ENCODE assay signal across 8 cellular contexts in genomic region chr6:136822051-136822378, GRCh38. TPM values are rescaled to one million over a fixed set of nuclear protein-coding genes. Genes with fewer than 3 reads are reported as not detected.
A peak's percentile ranks its signal among the peaks of the same experiment; 100 is the strongest.
DNase-seq lines count a peak whose midpoint lies in the region; ATAC-seq and TF ChIP-seq lines count a peak whose summit lies in the region.

No MANE protein-coding gene starts in this region.

- peak overlapping the region; percentile 74 for H3K4me2 ChIP-seq in HCT116 (ENCODE audit: low read length)

- CTCF ChIA-PET in HCT116 (lab: Charles Lee) = interaction anchor here (1.0 kb wide), 1 partner anchor 210 kb away, joined by 3 read pairs; no protein-coding TSS in a partner anchor
- CTCF ChIA-PET in RWPE1 (lab: Yijun Ruan, JAX) = interaction anchor here (0.7 kb wide), 1 partner anchor 820 kb away, joined by 3 read pairs; no protein-coding TSS in a partner anchor

- TF ChIP-seq CTCF in GM10266 (IDR thresholded peaks at IDR 0.05; ENCODE audit: control insufficient read depth, insufficient read depth, low read depth, missing control alignments) = no peak
- no peak for TF ChIP-seq CTCF in HCT116 (IDR thresholded peaks at IDR 0.05 in 2 of 3, conservative IDR thresholded peaks at IDR 0.05 in 1 of 3; ENCODE audit: borderline replicate concordance in 1 of 3, insufficient read depth in 1 of 3, low read depth in 2 of 3, low read length in 2 of 3)
- no peak for TF ChIP-seq CTCF in RWPE1 (conservative IDR thresholded peaks at IDR 0.05; ENCODE audit: low read depth)
- TF ChIP-seq CTCF in dorsolateral prefrontal cortex (IDR thresholded peaks at IDR 0.05 in 54 of 56, conservative IDR thresholded peaks at IDR 0.05 in 2 of 56; ENCODE audit: low read depth in 1 of 56, partially characterized antibody in 56 of 56) = no peak
- no peak for TF ChIP-seq CTCF in thyroid gland (IDR thresholded peaks at IDR 0.05)

- 0 to 1% methylated on average over 11 of the region's 11 CpGs for WGBS in thyroid gland, 2 donors

- peak overlapping the region; percentile 45 for H3K27ac ChIP-seq in HCT116 (ENCODE audit: low read depth, low read length)
- H3K27ac ChIP-seq in RWPE1 = peak overlapping the region; percentile 79
- peak overlapping the region in 54 of 59 donors; percentile 73 to 96 (median 89) for H3K27ac ChIP-seq in dorsolateral prefrontal cortex
- H3K27ac ChIP-seq in thyroid gland = peak overlapping the region; percentile 39 to 91 (median 80)

- no peaks in the 10 kb centered on the region for H3K27me3 ChIP-seq in HCT116 (ENCODE audit: insufficient read depth, low read length)
- no peaks in the 10 kb centered on the region for H3K27me3 ChIP-seq in dorsolateral prefrontal cortex
- no peaks in the 10 kb centered on the region for H3K27me3 ChIP-seq in mucosa of stomach (ENCODE audit: control insufficient read depth, insufficient read depth, low read length)
- H3K27me3 ChIP-seq in thyroid gland = no peaks in the 10 kb centered on the region

- H3K4me1 ChIP-seq in HCT116 (ENCODE audit: control insufficient read depth in 1 of 2, insufficient read depth in 2 of 2, low read length in 2 of 2) (peaks cover 4 to 14% of the 10 kb centered on the region in 2 experiments; a peak in 3 of 4 replicates), mucosa of stomach (ENCODE audit: control insufficient read depth, insufficient read depth, low read length) (peaks cover 4% of the 10 kb centered on the region), thyroid gland (peaks cover 3 to 9% of the 10 kb centered on the region in 2 donors)

- peak overlapping the region; percentile 60 to 63 for H3K4me3 ChIP-seq in HCT116 (replicated peaks in 1 of 2; ENCODE audit: low read depth in 1 of 2, low read length in 2 of 2)
- H3K4me3 ChIP-seq in dorsolateral prefrontal cortex = peak overlapping the region; percentile 54 to 91 (median 77)
- peak overlapping the region; percentile 52 for H3K4me3 ChIP-seq in mucosa of stomach (ENCODE audit: low read length)
- H3K4me3 ChIP-seq in thyroid gland (replicated peaks in 1 of 3) = peak overlapping the region; percentile 32 to 68 (median 64)

- peak; percentile 6; the same call in 1 of the 2 replicates for ATAC-seq in HCT116

- H3K9me2 ChIP-seq in HCT116 (ENCODE audit: insufficient read depth) = no peaks in the 10 kb centered on the region

- peak; percentile 17 for DNase-seq in GM10266 (ENCODE audit: extremely low spot score)
- no peak for DNase-seq in HCT116 (ENCODE audit: low read depth, low spot score)
- DNase-seq in RWPE1 (ENCODE audit: low spot score) = peak; percentile 3
- DNase-seq in dorsolateral prefrontal cortex = peak in 5 of 10 donors; percentile 5 to 48 (median 39)
- DNase-seq in thyroid gland = peak; percentile 33 to 39
- DNase-seq in NCI-H2081 (lab: John Stamatoyannopoulos, UW) = no peak
- no peak for DNase-seq in hippocampal formation (lab: John Stamatoyannopoulos, UW)

- POLR2A ChIA-PET in HCT116 (lab: Charles Lee) (no interaction called here), RWPE1 (lab: Yijun Ruan, JAX; ENCODE audit: low non-redundant PET) (interaction anchor here (0.7 kb wide), 1 partner anchor 30 kb away, joined by 3 read pairs; the partner anchor contains the start of gene MAP3K5)

- peak overlapping the region; percentile 49 for H2AFZ ChIP-seq in HCT116 (ENCODE audit: low read depth, low read length, poor library complexity, severe bottlenecking)

- RAD21 ChIA-PET in HCT116 (lab: Charles Lee; ENCODE audit: low non-redundant PET in 1 of 2, low total read pairs in 2 of 2, uncharacterized antibody in 2 of 2, unreplicated experiment in 2 of 2) = no interaction called here

- intact Hi-C loops in HCT116 (cut with micrococcal nuclease) (no loop called here), dorsolateral prefrontal cortex (cut with DNase I) (loop anchor here in 1 of 2 donors (2.0 to 5.0 kb wide), 2 partner anchors 29 to 395 kb away; partner anchors contain the start of genes IFNGR1 and MAP3K5), thyroid gland (cut with DNase I) (no loop called here)

- no peak for TF ChIP-seq POLR2A in HCT116 (IDR thresholded peaks at IDR 0.05; ENCODE audit: borderline replicate concordance, extremely low read depth, insufficient read depth, insufficient read length)
- no peak for TF ChIP-seq POLR2A in thyroid gland (IDR thresholded peaks at IDR 0.05)

- no peaks in the 10 kb centered on the region for H4K20me1 ChIP-seq in HCT116 (ENCODE audit: insufficient read depth)

- H3K36me3 ChIP-seq in HCT116 (ENCODE audit: control insufficient read depth in 1 of 2, insufficient read depth in 2 of 2, low read length in 2 of 2) (peaks cover 0 to 10% of the 10 kb centered on the region in 2 experiments; a peak in 2 of 4 replicates), mucosa of stomach (ENCODE audit: control insufficient read depth, insufficient read depth, low read length) (no peaks in the 10 kb centered on the region), thyroid gland (no peaks in the 10 kb centered on the region)

- TSS peak; percentile 83 for BruUV-seq in HCT116 (replicated peaks; lab: Mats Ljungman, UMichigan)

- no peak for TF ChIP-seq RAD21 in HCT116 (IDR thresholded peaks at IDR 0.05; ENCODE audit: low read depth)

- H3K9ac ChIP-seq in HCT116 (ENCODE audit: low read length) = peak overlapping the region; percentile 81
- peak overlapping the region; percentile 69 for H3K9ac ChIP-seq in mucosa of stomach (ENCODE audit: low read length)

- H3K79me2 ChIP-seq in HCT116 (ENCODE audit: insufficient read depth, low read length) = peaks cover 10% of the 10 kb centered on the region; the same call in 1 of the 2 replicates

- H3K9me3 ChIP-seq in HCT116 (ENCODE audit: control insufficient read depth in 1 of 2, insufficient read depth in 1 of 2, low read depth in 1 of 2, low read length in 2 of 2) (no peaks in the 10 kb centered on the region), mucosa of stomach (ENCODE audit: control insufficient read depth, low read length) (no peaks in the 10 kb centered on the region), thyroid gland (no peaks in the 10 kb centered on the region)

TF ChIP-seq in HCT116, 20 proteins besides CTCF, POLR2A, EP300 and RAD21:
- TF ChIP-seq ELF1 (IDR thresholded peaks at IDR 0.05; ENCODE audit: borderline replicate concordance, low read depth) (no peak), CBX3 (IDR thresholded peaks at IDR 0.05; ENCODE audit: low read depth) (no peak), SIN3A (IDR thresholded peaks at IDR 0.05; ENCODE audit: low read depth) (no peak; the same call in 1 of the 2 replicates), FOSL1 (IDR thresholded peaks at IDR 0.05; ENCODE audit: low read depth) (no peak), ZFX (IDR thresholded peaks at IDR 0.05) (no peak), TCF7L2 (IDR thresholded peaks at IDR 0.05; ENCODE audit: borderline replicate concordance, extremely low read depth, insufficient read depth, insufficient read length) (no peak), EGR1 (IDR thresholded peaks at IDR 0.05; ENCODE audit: low read depth) (no peak), CEBPB (IDR thresholded peaks at IDR 0.05; ENCODE audit: low read depth) (no peak), REST (IDR thresholded peaks at IDR 0.05; ENCODE audit: low read depth) (no peak)
TF ChIP-seq in HCT116: peak in this region for 0.

RNA-seq across cellular contexts. Expression of gene PEX7, which starts 0.4 kb away (rescaled TPM):
- total RNA-seq in HCT116 (2021; ENCODE audit: unreplicated experiment) = 8.1 TPM
- polyA plus RNA-seq in HCT116 (2012) = 7.7 and 8.8 TPM in 2 replicates
- 10 to 100 TPM in 7 of 120 experiments, 1 to 10 TPM in 113; 2.1 to 11.5 (median 7.1) TPM for total RNA-seq in dorsolateral prefrontal cortex
- 10 to 100 TPM; 16.4 to 23.9 (median 18.2) TPM for total RNA-seq in thyroid gland

RNA-seq across cellular contexts. Expression of gene MAP3K5, which starts 29.7 kb away (rescaled TPM):
- total RNA-seq in HCT116 (2021; ENCODE audit: unreplicated experiment) (11.8 TPM), dorsolateral prefrontal cortex (10 to 100 TPM; 26.2 to 70.0 (median 45.3) TPM), thyroid gland (10 to 100 TPM; 28.1 to 68.0 (median 46.5) TPM)
- polyA plus RNA-seq in HCT116 (2012) = 5.0 and 5.8 TPM in 2 replicates

Comparison
In these comparisons a context has a peak if more than half of its experiments do, and no peak if none do; other contexts are left out.
1. DNase-seq: peak in GM10266 (single experiment), RWPE1 (single experiment) and thyroid gland (2 of 2); none in HCT116 (single experiment), NCI-H2081 (0 of 2) and hippocampal formation (0 of 2).
2. Peak in every context shown above with its lines, with median percentiles within 50 percentile points of each other: H3K27ac ChIP-seq and H3K4me3 ChIP-seq.